In genomic region chr17:70045780-70046179, GRCh38 we compare ENCODE assay signal across 11 cellular contexts. TPM values are rescaled to one million over a fixed set of nuclear protein-coding genes. Genes with fewer than 3 reads are reported as not detected.
"Had no signal": no experiment of that assay in that cellular context is flagged by ENCODE, and none has a peak within 500 bp of the region (broad histone marks: within the 10 kb centered on the region; RNA-seq: fewer than 3 reads in every experiment).

No MANE protein-coding gene starts in this region.

RNA-seq across cellular contexts. Expression of gene KCNJ16, which starts 29.2 kb away (rescaled TPM):
- total RNA-seq: endothelial cell of umbilical vein, fibroblast of lung, fibroblast of villous mesenchyme, foreskin keratinocyte, left cardiac atrium, left ventricle myocardium superior, lung microvascular endothelial cell, mesenteric fat pad, myocyte had no signal
- polyA plus RNA-seq: fibroblast of lung, foreskin keratinocyte, heart right ventricle, keratinocyte had no signal
